8 cellular contexts compared by ENCODE assay signal in genomic region chr16:74984670-74985411, GRCh38. TPM values are rescaled to one million over a fixed set of nuclear protein-coding genes. Genes with fewer than 3 reads are reported as not detected.
A peak's percentile ranks its signal among the peaks of the same experiment; 100 is the strongest.
DNase-seq lines count a peak whose midpoint lies in the region; ATAC-seq and TF ChIP-seq lines count a peak whose summit lies in the region.

WDR59 (minus strand) TSS chr16:74985123; CDS start chr16:74985017, 106 bp downstream.

- TF ChIP-seq EP300 in SK-N-SH (IDR thresholded peaks at IDR 0.05; ENCODE audit: borderline replicate concordance in 1 of 2, low read depth in 1 of 2, low read length in 1 of 2): no peak
- no peak for TF ChIP-seq EP300 in suprapubic skin (IDR thresholded peaks at IDR 0.05)

- TF ChIP-seq CTCF in SK-N-SH (IDR thresholded peaks at IDR 0.05): no peak
- TF ChIP-seq CTCF in suprapubic skin (IDR thresholded peaks at IDR 0.05): no peak

- ATAC-seq in HG02571 (IDR thresholded peaks at IDR 0.05; ENCODE audit: unreplicated experiment): peak; percentile 99

- H3K79me2 ChIP-seq in SK-N-SH (ENCODE audit: insufficient read depth): peaks cover 38% of the 10 kb centered on the region

- peak within 1 kb of the TSS; percentile 83 for H2AFZ ChIP-seq in SK-N-SH (ENCODE audit: low read depth)

- H3K27me3 ChIP-seq in SK-N-SH (ENCODE audit: insufficient read depth): no peaks in the 10 kb centered on the region
- no peaks in the 10 kb centered on the region for H3K27me3 ChIP-seq in suprapubic skin

- H3K27ac ChIP-seq in SK-N-SH (ENCODE audit: low read depth in 2 of 2, low read length in 1 of 2): peak within 1 kb of the TSS; percentile 38 to 71; a peak in 2 of 4 replicates
- H3K27ac ChIP-seq in suprapubic skin: peak within 1 kb of the TSS; percentile 85

- H3K4me3 ChIP-seq in SK-N-SH (ENCODE audit: low read depth in 2 of 2, low read length in 1 of 2): peak within 1 kb of the TSS; percentile 76 to 95
- peak within 1 kb of the TSS; percentile 100 for H3K4me3 ChIP-seq in suprapubic skin

- POLR2A ChIA-PET in SK-N-SH (lab: Yijun Ruan, JAX): interaction anchor here (0.6 kb wide), 2 partner anchors 11 to 136 kb away, joined by 3 read pairs; no protein-coding TSS in a partner anchor

- H3K9me3 ChIP-seq in SK-N-SH: no peaks in the 10 kb centered on the region
- no peaks in the 10 kb centered on the region for H3K9me3 ChIP-seq in suprapubic skin

- H3K4me1 ChIP-seq in SK-N-SH (ENCODE audit: control insufficient read depth in 1 of 2, insufficient read depth in 2 of 2, low read depth in 1 of 2, low read length in 1 of 2) (peaks cover 0 to 9% of the 10 kb centered on the region in 2 experiments; a peak in 1 of 4 replicates), suprapubic skin (peaks cover 25% of the 10 kb centered on the region)

- 2% methylated on average over 34 of the region's 61 CpGs for WGBS in SK-N-SH (ENCODE audit: low lambda C conversion rate)
- WGBS in suprapubic skin: 1% methylated on average over 41 of the region's 61 CpGs

- H3K36me3 ChIP-seq in SK-N-SH (replicated peaks in 1 of 2; ENCODE audit: control insufficient read depth in 1 of 2, insufficient read depth in 2 of 2, low read length in 1 of 2): no peaks in the 10 kb centered on the region
- no peaks in the 10 kb centered on the region for H3K36me3 ChIP-seq in suprapubic skin

- peaks cover 5% of the 10 kb centered on the region; the same call in 1 of the 2 replicates for H4K20me1 ChIP-seq in SK-N-SH (ENCODE audit: insufficient read depth)

- TF ChIP-seq RAD21 in SK-N-SH (IDR thresholded peaks at IDR 0.05; ENCODE audit: low read length): no peak

- peak; percentile 99 for DNase-seq in GM04504 (ENCODE audit: low read depth)
- DNase-seq in NCI-H1048 (lab: John Stamatoyannopoulos, UW): peak; percentile 95
- DNase-seq in SK-N-SH: peak; percentile 97
- peak; percentile 99 for DNase-seq in activated naive CD4-positive, alpha-beta T cell treated with anti-CD3 and anti-CD28 coated beads, Interleukin-2, amount 50 U/mL, for 16 hours
- DNase-seq in germinal center (ENCODE audit: low spot score): peak; percentile 98
- DNase-seq in nucleus accumbens (lab: John Stamatoyannopoulos, UW): peak; percentile 81 to 100 (median 98)
- DNase-seq in suprapubic skin (ENCODE audit: low spot score in 2 of 2): peak; percentile 100

- H3K4me2 ChIP-seq in SK-N-SH: peak within 1 kb of the TSS; percentile 96

- TF ChIP-seq POLR2A in suprapubic skin (IDR thresholded peaks at IDR 0.05): peak in 1 of 2 donors; percentile 40

- H3K9ac ChIP-seq in SK-N-SH: peak within 1 kb of the TSS; percentile 94

- H3F3A ChIP-seq in SK-N-SH (replicated peaks; ENCODE audit: insufficient read depth): no peaks in the 10 kb centered on the region

- no peaks in the 10 kb centered on the region for H3K9me2 ChIP-seq in SK-N-SH

- CTCF ChIA-PET in SK-N-SH (lab: Yijun Ruan, JAX): interaction anchor here (1.2 to 5.2 kb wide), 4 partner anchors 13 to 126 kb away, joined by 5 to 32 read pairs (median 16); partner anchors contain the start of gene ZNRF1

TF ChIP-seq in SK-N-SH, 30 proteins besides CTCF, POLR2A, EP300 and RAD21 (continues in another document):
- no peak for TF ChIP-seq SMC3 (IDR thresholded peaks at IDR 0.05; ENCODE audit: low read depth, low read length)
- TF ChIP-seq POLR2AphosphoS5 (IDR thresholded peaks at IDR 0.05; ENCODE audit: low read depth, low read length): peak; percentile 70; the same call in 1 of the 2 replicates
- no peak for TF ChIP-seq TAF1 (IDR thresholded peaks at IDR 0.05; ENCODE audit: borderline replicate concordance, low read depth, low read length)
- TF ChIP-seq MXI1 (IDR thresholded peaks at IDR 0.05; ENCODE audit: low read depth, low read length): peak; percentile 83
- TF ChIP-seq TEAD4 (IDR thresholded peaks at IDR 0.05; ENCODE audit: borderline replicate concordance, insufficient read depth): no peak
- TF ChIP-seq FOSL2 (IDR thresholded peaks at IDR 0.05; ENCODE audit: borderline replicate concordance, low read depth): no peak; the same call in 1 of the 2 replicates
- TF ChIP-seq SIN3A (IDR thresholded peaks at IDR 0.05; ENCODE audit: borderline replicate concordance, low read depth, low read length): 0 out of 2 replicates have a peak, but pooled peaks have one; percentile 17
- TF ChIP-seq, protein P1, sequence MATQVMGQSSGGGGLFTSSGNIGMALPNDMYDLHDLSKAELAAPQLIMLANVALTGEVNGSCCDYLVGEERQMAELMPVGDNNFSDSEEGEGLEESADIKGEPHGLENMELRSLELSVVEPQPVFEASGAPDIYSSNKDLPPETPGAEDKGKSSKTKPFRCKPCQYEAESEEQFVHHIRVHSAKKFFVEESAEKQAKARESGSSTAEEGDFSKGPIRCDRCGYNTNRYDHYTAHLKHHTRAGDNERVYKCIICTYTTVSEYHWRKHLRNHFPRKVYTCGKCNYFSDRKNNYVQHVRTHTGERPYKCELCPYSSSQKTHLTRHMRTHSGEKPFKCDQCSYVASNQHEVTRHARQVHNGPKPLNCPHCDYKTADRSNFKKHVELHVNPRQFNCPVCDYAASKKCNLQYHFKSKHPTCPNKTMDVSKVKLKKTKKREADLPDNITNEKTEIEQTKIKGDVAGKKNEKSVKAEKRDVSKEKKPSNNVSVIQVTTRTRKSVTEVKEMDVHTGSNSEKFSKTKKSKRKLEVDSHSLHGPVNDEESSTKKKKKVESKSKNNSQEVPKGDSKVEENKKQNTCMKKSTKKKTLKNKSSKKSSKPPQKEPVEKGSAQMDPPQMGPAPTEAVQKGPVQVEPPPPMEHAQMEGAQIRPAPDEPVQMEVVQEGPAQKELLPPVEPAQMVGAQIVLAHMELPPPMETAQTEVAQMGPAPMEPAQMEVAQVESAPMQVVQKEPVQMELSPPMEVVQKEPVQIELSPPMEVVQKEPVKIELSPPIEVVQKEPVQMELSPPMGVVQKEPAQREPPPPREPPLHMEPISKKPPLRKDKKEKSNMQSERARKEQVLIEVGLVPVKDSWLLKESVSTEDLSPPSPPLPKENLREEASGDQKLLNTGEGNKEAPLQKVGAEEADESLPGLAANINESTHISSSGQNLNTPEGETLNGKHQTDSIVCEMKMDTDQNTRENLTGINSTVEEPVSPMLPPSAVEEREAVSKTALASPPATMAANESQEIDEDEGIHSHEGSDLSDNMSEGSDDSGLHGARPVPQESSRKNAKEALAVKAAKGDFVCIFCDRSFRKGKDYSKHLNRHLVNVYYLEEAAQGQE (IDR thresholded peaks at IDR 0.05; ENCODE audit: low read depth, low read length): no peak
- TF ChIP-seq, protein P2, sequence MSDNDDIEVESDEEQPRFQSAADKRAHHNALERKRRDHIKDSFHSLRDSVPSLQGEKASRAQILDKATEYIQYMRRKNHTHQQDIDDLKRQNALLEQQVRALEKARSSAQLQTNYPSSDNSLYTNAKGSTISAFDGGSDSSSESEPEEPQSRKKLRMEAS (IDR thresholded peaks at IDR 0.05; ENCODE audit: low read depth): peak; percentile 31; the same call in 1 of the 2 replicates
- TF ChIP-seq NRF1 (IDR thresholded peaks at IDR 0.05; ENCODE audit: low read depth, low read length): peak; percentile 44; the same call in 1 of the 2 replicates
- TF ChIP-seq ELF1 (IDR thresholded peaks at IDR 0.05): peak; percentile 78
- TF ChIP-seq USF1 (IDR thresholded peaks at IDR 0.05; ENCODE audit: borderline replicate concordance, low read depth): no peak
- TF ChIP-seq, protein P3, sequence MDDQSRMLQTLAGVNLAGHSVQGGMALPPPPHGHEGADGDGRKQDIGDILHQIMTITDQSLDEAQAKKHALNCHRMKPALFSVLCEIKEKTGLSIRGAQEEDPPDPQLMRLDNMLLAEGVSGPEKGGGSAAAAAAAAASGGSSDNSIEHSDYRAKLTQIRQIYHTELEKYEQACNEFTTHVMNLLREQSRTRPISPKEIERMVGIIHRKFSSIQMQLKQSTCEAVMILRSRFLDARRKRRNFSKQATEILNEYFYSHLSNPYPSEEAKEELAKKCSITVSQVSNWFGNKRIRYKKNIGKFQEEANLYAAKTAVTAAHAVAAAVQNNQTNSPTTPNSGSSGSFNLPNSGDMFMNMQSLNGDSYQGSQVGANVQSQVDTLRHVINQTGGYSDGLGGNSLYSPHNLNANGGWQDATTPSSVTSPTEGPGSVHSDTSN (IDR thresholded peaks at IDR 0.05): no peak
- peak; percentile 99 for TF ChIP-seq CHD2 (IDR thresholded peaks at IDR 0.05; ENCODE audit: low read length, partially characterized antibody)
- peak; percentile 96 for TF ChIP-seq ZBTB33 (IDR thresholded peaks at IDR 0.05; ENCODE audit: borderline replicate concordance, low read depth)
- no peak for TF ChIP-seq NFIC (IDR thresholded peaks at IDR 0.05; ENCODE audit: borderline replicate concordance)
- no peak for TF ChIP-seq FOXJ3 (CRISPR knock-in tag; IDR thresholded peaks at IDR 0.05)
- TF ChIP-seq RFX5 (IDR thresholded peaks at IDR 0.05; ENCODE audit: low read length): peak; percentile 67
- peak; percentile 54 for TF ChIP-seq GABPA (IDR thresholded peaks at IDR 0.05; ENCODE audit: low read depth)

RNA-seq across cellular contexts. Expression of gene WDR59, which starts in this region (rescaled TPM):
- 48.2 and 60.2 TPM in 2 replicates for polyA plus RNA-seq in SK-N-SH (2012; rRNA removed)
- 27.2 and 30.0 TPM in 2 replicates for polyA plus RNA-seq in SK-N-SH (2012; cell fraction: cytosol; rRNA removed)
- polyA plus RNA-seq in SK-N-SH (2012; cell fraction: nucleus; rRNA removed): 164 and 199 TPM in 2 replicates
- 100 to 1,000 TPM in 1 of 4 donors, 10 to 100 TPM in 3; 26.2 to 153 (median 59.1) TPM for total RNA-seq in suprapubic skin

Comparison
In these comparisons a context has a peak if more than half of its experiments do, and no peak if none do; other contexts are left out.
1. Peak in every context shown above with its lines: DNase-seq, ATAC-seq, H3K4me3 ChIP-seq and H3K27ac ChIP-seq.